Comparison of ENCODE assay signal across 8 cellular contexts in the genomic region with DNA sequence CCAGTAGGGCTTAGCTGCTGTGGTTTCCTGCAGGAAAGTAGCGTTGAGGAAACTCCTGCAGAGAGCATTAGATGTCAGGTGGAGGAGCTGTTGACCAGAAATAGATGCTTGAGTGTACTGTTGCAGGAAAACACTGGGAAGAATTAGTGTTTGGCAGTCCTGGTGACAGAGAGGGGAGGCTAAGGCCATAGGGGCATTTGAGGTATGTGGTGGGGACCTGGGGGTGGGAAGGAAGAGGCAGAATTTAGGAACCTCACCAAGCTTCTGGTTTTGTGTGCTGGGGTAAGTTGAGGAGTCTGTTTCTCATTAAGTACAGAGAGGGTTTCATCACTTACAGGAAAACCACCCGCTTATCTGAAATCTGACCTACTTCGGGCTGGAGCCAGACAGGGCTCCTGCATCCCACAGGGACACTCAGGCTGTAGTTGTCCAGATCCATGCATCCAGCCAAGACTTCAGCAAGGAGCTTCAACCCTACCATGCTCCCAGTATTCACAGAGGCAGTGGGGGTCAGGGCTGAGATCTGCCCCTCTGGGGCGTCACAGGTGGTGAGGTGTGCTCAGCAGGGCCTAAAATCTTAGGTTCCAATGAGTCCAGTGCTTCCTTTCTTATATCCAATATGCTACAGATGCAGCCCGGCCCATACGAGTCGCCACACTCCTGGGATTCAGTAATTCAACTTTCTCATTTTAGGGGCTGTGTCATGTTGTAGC. TPM values are rescaled to one million over a fixed set of nuclear protein-coding genes. Genes with fewer than 3 reads are reported as not detected.
A peak's percentile ranks its signal among the peaks of the same experiment; 100 is the strongest.
DNase-seq lines count a peak whose midpoint lies in the region; ATAC-seq and TF ChIP-seq lines count a peak whose summit lies in the region.

No MANE protein-coding gene starts in this region.

- H2BK5ac ChIP-seq in mesendoderm (ENCODE audit: low read length) = no peak overlapping the region

- H3K4me2 ChIP-seq in DND-41 (ENCODE audit: insufficient read depth, low read length) (no peak overlapping the region), mesendoderm (ENCODE audit: low read length) (no peak overlapping the region)

- TF ChIP-seq CTCF in DND-41 (IDR thresholded peaks at IDR 0.05; ENCODE audit: borderline replicate concordance, extremely low read depth, low read length, poor library complexity, severe bottlenecking) (peak; percentile 25), brain microvascular endothelial cell (IDR thresholded peaks at IDR 0.05; ENCODE audit: low read depth, low read length, missing control alignments) (peak; percentile 41), nephron (IDR thresholded peaks at IDR 0.05; ENCODE audit: unreplicated experiment in 3 of 3) (peak; percentile 26 to 55 (median 37))

- H3K4me1 ChIP-seq in DND-41 (ENCODE audit: insufficient read depth, low read length) (no peaks in the 10 kb centered on the region), mesendoderm (ENCODE audit: control insufficient read depth, low read depth, low read length) (peaks cover 3% of the 10 kb centered on the region)

- H3K27ac ChIP-seq in DND-41 (ENCODE audit: low read length) = no peak overlapping the region
- no peak overlapping the region for H3K27ac ChIP-seq in brain microvascular endothelial cell
- H3K27ac ChIP-seq in mesendoderm (ENCODE audit: low read depth, low read length) = no peak overlapping the region

- H3K18ac ChIP-seq in mesendoderm (ENCODE audit: low read length) = no peak overlapping the region

- peaks cover 20% of the 10 kb centered on the region for H3K36me3 Mint-ChIP-seq in nephron (ENCODE audit: low read depth)

- H3K4me3 ChIP-seq in DND-41 (ENCODE audit: low read depth in 1 of 2, low read length in 2 of 2) (no peak overlapping the region), brain microvascular endothelial cell (ENCODE audit: low read depth, low read length) (no peak overlapping the region), mesendoderm (ENCODE audit: low read length) (no peak overlapping the region)

- H2AK5ac ChIP-seq in mesendoderm (ENCODE audit: low read length) = no peak overlapping the region

- in situ Hi-C loops in brain microvascular endothelial cell (cut with HindIII; ENCODE audit: low pct_ligation_motif_present, low sequenced_read_pairs) = no loop called here

- H3K4me1 Mint-ChIP-seq in nephron = peaks cover 60% of the 10 kb centered on the region

- ATAC-seq in DND-41 (ENCODE audit: insufficient read depth, low read depth) = no peak
- ATAC-seq in GM21381 (IDR thresholded peaks at IDR 0.05; ENCODE audit: unreplicated experiment) = no peak

- no peaks in the 10 kb centered on the region for H3K79me1 ChIP-seq in mesendoderm (ENCODE audit: low read length)

- H3K79me2 ChIP-seq in DND-41 (ENCODE audit: insufficient read depth, low read length) (no peaks in the 10 kb centered on the region), mesendoderm (ENCODE audit: control insufficient read depth, insufficient read depth, low read length) (no peaks in the 10 kb centered on the region)

- no peak overlapping the region for H2BK120ac ChIP-seq in mesendoderm (ENCODE audit: low read depth, low read length)

- H3K4me3 Mint-ChIP-seq in nephron = peak overlapping the region in 2 of 3 experiments; percentile 1 to 4

- no peaks in the 10 kb centered on the region for H3K9me3 Mint-ChIP-seq in nephron

- no peak overlapping the region for H3K56ac ChIP-seq in mesendoderm (ENCODE audit: low read length)

- DNase-seq in DND-41 (no peak), NCI-H2107 (lab: John Stamatoyannopoulos, UW) (peak; percentile 63), brain microvascular endothelial cell (peak; percentile 32), mesendoderm (no peak), nucleus accumbens (lab: John Stamatoyannopoulos, UW) (no peak), SIG-M5 (lab: John Stamatoyannopoulos, UW) (no peak)

- H4K8ac ChIP-seq in mesendoderm (ENCODE audit: low read depth, low read length) = no peak overlapping the region

- H3K23ac ChIP-seq in mesendoderm (ENCODE audit: low read length) = no peak overlapping the region

- H3K9me3 ChIP-seq in DND-41 (ENCODE audit: insufficient read depth, low read length, severe bottlenecking) = no peaks in the 10 kb centered on the region

- no peak overlapping the region for H2BK15ac ChIP-seq in mesendoderm (replicated peaks; ENCODE audit: low read depth)

- no CpG with 5 or more reads among the region's 7 CpGs for WGBS in mesendoderm (ENCODE audit: extremely low coverage, insufficient coverage, low lambda C conversion rate)

- H3K36me3 ChIP-seq in DND-41 (ENCODE audit: insufficient read depth, low read length) (peaks cover 53% of the 10 kb centered on the region), brain microvascular endothelial cell (replicated peaks) (peaks cover 39% of the 10 kb centered on the region), mesendoderm (ENCODE audit: control insufficient read depth, insufficient read depth, low read length) (peaks cover 9% of the 10 kb centered on the region)

- no peak overlapping the region for H4K5ac ChIP-seq in mesendoderm (ENCODE audit: low read length)

- H3K27me3 Mint-ChIP-seq in nephron (ENCODE audit: low read depth) = no peaks in the 10 kb centered on the region

- H3K4ac ChIP-seq in mesendoderm (ENCODE audit: low read depth, low read length) = no peak overlapping the region

- no peak overlapping the region for H2AFZ ChIP-seq in DND-41 (ENCODE audit: low read depth, low read length)

- H3K9ac ChIP-seq in DND-41 (ENCODE audit: low read depth, low read length) = no peak overlapping the region
- H3K9ac ChIP-seq in mesendoderm (ENCODE audit: low read length) = no peak overlapping the region

- H3K27ac Mint-ChIP-seq in nephron = peak overlapping the region; percentile 18 to 39 (median 28)

- H4K20me1 ChIP-seq in DND-41 (ENCODE audit: insufficient read depth, low read length) = 0 out of 2 replicates have a peak, but pooled peaks cover 2% of the 10 kb centered on the region

- no peaks in the 10 kb centered on the region for H3K27me3 ChIP-seq in DND-41 (ENCODE audit: insufficient read depth, low read length, poor library complexity)
- H3K27me3 ChIP-seq in brain microvascular endothelial cell (replicated peaks) = no peaks in the 10 kb centered on the region
- H3K27me3 ChIP-seq in mesendoderm (ENCODE audit: insufficient read depth, low read length, poor library complexity) = no peaks in the 10 kb centered on the region

RNA-seq across cellular contexts. Expression of gene SH2D2A, which starts 15.1 kb away (rescaled TPM):
- polyA plus RNA-seq in mesendoderm (2013, experiment 1 of 2) = 6.7 TPM
- polyA plus RNA-seq in mesendoderm (2013, experiment 2 of 2) = 6.1 TPM

RNA-seq across cellular contexts. Expression of gene PRCC, which starts 34.2 kb away (rescaled TPM):
- 153 TPM for polyA plus RNA-seq in mesendoderm (2013, experiment 1 of 2)
- polyA plus RNA-seq in mesendoderm (2013, experiment 2 of 2) = 139 TPM

RNA-seq across cellular contexts. Expression of gene HDGF, which starts 50.1 kb away (rescaled TPM):
- polyA plus RNA-seq in mesendoderm (2013, experiment 1 of 2) = 388 TPM
- polyA plus RNA-seq in mesendoderm (2013, experiment 2 of 2) = 388 TPM

RNA-seq across cellular contexts. Expression of gene INSRR, which starts 57.4 kb away (rescaled TPM):
- polyA plus RNA-seq in mesendoderm (2013, experiment 1 of 2) = not detected
- polyA plus RNA-seq in mesendoderm (2013, experiment 2 of 2) = under 0.01 TPM

RNA-seq across cellular contexts. Expression of gene NTRK1, which starts 59.1 kb away (rescaled TPM):
- 0.04 TPM for polyA plus RNA-seq in mesendoderm (2013, experiment 1 of 2)
- polyA plus RNA-seq in mesendoderm (2013, experiment 2 of 2) = 0.03 TPM

Comparison
In these comparisons a context has a peak if more than half of its experiments do, and no peak if none do; other contexts are left out.
1. DNase-seq: peak in NCI-H2107 (single experiment) and brain microvascular endothelial cell (single experiment); none in DND-41 (single experiment), mesendoderm (single experiment), nucleus accumbens (0 of 56) and SIG-M5 (single experiment).
2. Peak in every context shown above with its lines, with median percentiles within 50 percentile points of each other: CTCF ChIP-seq.